Comparison of ENCODE assay signal across 25 cellular contexts in the genomic region with DNA sequence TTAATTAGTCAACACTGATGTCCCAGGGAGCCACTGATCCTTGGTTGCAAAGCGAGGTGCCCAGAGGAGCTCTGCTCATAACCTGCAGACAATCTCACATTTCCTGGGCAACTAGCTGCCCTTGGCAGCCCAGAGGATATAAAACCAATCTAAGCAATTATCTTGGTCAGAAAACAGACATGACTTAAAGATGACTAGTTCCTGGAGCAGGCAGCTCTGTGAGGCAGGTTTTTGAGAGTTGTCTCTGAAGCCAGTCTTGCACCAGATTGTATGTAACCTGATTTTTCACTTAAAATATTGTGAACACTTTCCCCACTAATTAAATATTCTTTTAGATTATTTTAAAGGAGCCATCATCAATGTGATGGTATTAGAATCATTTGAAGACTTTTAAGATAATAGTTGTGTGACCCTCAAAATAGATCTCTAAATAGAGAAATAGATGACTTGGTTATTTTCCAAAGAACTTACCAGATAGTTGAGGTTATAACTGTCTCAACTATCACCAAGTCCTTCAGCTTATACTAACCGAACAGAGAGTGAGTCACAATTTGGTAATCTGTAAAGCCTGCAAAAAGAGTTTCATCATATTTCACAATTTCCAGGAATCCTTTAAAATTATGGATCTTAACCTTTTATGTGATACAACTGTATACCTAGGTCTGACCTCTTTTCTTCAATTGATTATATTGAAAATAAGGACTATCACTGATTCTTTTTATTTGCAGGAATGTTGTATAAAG.
DNase-seq lines count a peak whose midpoint lies in the region; ATAC-seq and TF ChIP-seq lines count a peak whose summit lies in the region.
"Had no signal": no experiment of that assay in that cellular context is flagged by ENCODE, and none has a peak within 500 bp of the region (broad histone marks: within the 10 kb centered on the region; RNA-seq: fewer than 3 reads in every experiment).

No MANE protein-coding gene starts in this region.

- H3K27me3 ChIP-seq in foreskin keratinocyte (no peaks in the 10 kb centered on the region), SJCRH30 (no peaks in the 10 kb centered on the region)
- H3K27me3 ChIP-seq: adrenal gland, right lobe of liver, stomach, upper lobe of right lung had no signal

- DNase-seq in AG08396 (ENCODE audit: low spot score) (peak; percentile 13), LHCN-M2 (ENCODE audit: low read depth) (peak; percentile 33), astrocyte of the spinal cord (ENCODE audit: low read depth, low spot score) (peak; percentile 35), foreskin keratinocyte (peak in 1 of 2 donors; percentile 25), NCI-H1930 (lab: John Stamatoyannopoulos, UW) (no peak), cortex of kidney (lab: John Stamatoyannopoulos, UW) (no peak), SJCRH30 (no peak)
- DNase-seq: ACHN; activated CD4-positive, alpha-beta T cell treated with anti-CD3 and anti-CD28 coated beads for 36 hours; activated CD8-positive, alpha-beta memory T cell treated with anti-CD3 and anti-CD28 coated beads, Interleukin-2, amount 50 U/mL, for 4 hours; activated effector memory CD4-positive, alpha-beta T cell treated with anti-CD3 and anti-CD28 coated beads, Interleukin-2, amount 50 U/mL, for 16 hours; adrenal gland; CD4-positive, alpha-beta memory T cell; DMS53; NCI-H1092; NCI-H2107; NCI-H526; nucleus accumbens; PC-9; right lobe of liver; stomach; T1000; upper lobe of right lung had no signal

- H3K4me1 ChIP-seq in foreskin keratinocyte (no peaks in the 10 kb centered on the region), SJCRH30 (peaks cover 25% of the 10 kb centered on the region)
- H3K4me1 ChIP-seq: right lobe of liver, stomach, upper lobe of right lung had no signal

- H3K27ac ChIP-seq in foreskin keratinocyte (no peak overlapping the region), SJCRH30 (no peak overlapping the region)
- H3K27ac ChIP-seq: adrenal gland, PC-9, right lobe of liver, stomach, upper lobe of right lung had no signal

- in situ Hi-C loops in astrocyte of the spinal cord (cut with HindIII; ENCODE audit: low sequenced_read_pairs), result no loop called here

- TF ChIP-seq CTCF in astrocyte of the spinal cord (IDR thresholded peaks at IDR 0.05; ENCODE audit: low read depth, low read length) (no peak), foreskin keratinocyte (conservative IDR thresholded peaks at IDR 0.05) (no peak)

- peaks cover 4% of the 10 kb centered on the region; the same call in 1 of the 2 replicates for H3K36me3 ChIP-seq in SJCRH30
- H3K36me3 ChIP-seq: adrenal gland, right lobe of liver, stomach, upper lobe of right lung had no signal

- H3K9me3 ChIP-seq in SJCRH30 (replicated peaks), result no peaks in the 10 kb centered on the region; the same call in 1 of the 2 replicates
- H3K9me3 ChIP-seq: adrenal gland, right lobe of liver, stomach, upper lobe of right lung had no signal

- no peak overlapping the region for H3K4me3 ChIP-seq in astrocyte of the spinal cord (ENCODE audit: low read depth, low read length)
- no peak overlapping the region for H3K4me3 ChIP-seq in SJCRH30
- H3K4me3 ChIP-seq: adrenal gland, PC-9, right lobe of liver, stomach, upper lobe of right lung had no signal

- ATAC-seq in foreskin keratinocyte (peak; percentile 39), HG03460 (IDR thresholded peaks at IDR 0.05; ENCODE audit: unreplicated experiment) (no peak)
- ATAC-seq: activated CD4-positive, alpha-beta T cell treated with anti-CD3 and anti-CD28 coated beads for 36 hours; SK-N-SH treated with all-trans-retinoic acid at 6 μM for 48 hours had no signal

Comparison
In these comparisons a context has a peak if more than half of its experiments do, and no peak if none do; other contexts are left out.
1. DNase-seq: peak in AG08396 (single experiment), LHCN-M2 (single experiment) and astrocyte of the spinal cord (single experiment); none in NCI-H1930 (0 of 2), cortex of kidney (single experiment) and SJCRH30 (0 of 2).